ENCODE assay signal across 8 cellular contexts in the genomic region with DNA sequence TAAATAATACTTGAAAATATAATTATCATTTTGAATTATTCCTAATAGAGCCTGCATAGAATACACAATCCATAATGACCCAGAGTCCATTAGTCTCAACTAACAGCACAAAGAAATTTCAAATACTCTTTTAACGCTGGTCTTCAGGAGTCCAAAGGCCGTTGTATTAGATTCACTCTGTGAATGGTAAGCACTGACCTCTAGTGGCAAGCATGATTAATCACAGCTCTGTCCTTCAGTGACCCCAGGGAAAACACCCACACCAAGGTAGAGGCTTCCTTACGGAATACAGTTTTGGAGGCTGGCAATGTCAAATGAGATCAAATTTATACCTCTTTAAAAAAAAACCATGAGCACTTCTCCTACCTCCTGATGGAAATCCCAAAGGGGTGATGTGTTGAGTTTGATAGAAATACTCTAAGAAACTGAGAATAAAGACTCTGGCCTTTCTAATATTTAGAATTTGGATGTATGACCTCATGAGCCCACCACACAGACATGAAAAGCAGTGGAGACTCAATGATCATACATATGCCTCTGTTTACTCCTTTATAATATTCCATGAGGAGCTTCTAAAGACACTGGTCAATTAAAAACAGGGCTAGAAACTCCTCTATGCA.
DNase-seq lines count a peak whose midpoint lies in the region; ATAC-seq and TF ChIP-seq lines count a peak whose summit lies in the region.

No MANE protein-coding gene starts in this region.

- no peaks in the 10 kb centered on the region for H3K36me3 Mint-ChIP-seq in activated T-cell treated with anti-CD3 and anti-CD28 coated beads, Interleukin-2, amount 50 U/mL, for 72 hours (ENCODE audit: insufficient read depth in 2 of 2)
- no peaks in the 10 kb centered on the region for H3K36me3 Mint-ChIP-seq in T-helper 2 cell treated with Interferon-gamma antibody and Interleukin-4, amounts not matched to agents 5 μg/mL and 100 μg/mL, for 36 hours (ENCODE audit: low read depth)

- H3K27me3 Mint-ChIP-seq in activated T-cell treated with anti-CD3 and anti-CD28 coated beads, Interleukin-2, amount 50 U/mL, for 72 hours (ENCODE audit: low read depth), result peaks cover 5% of the 10 kb centered on the region
- peaks cover 3% of the 10 kb centered on the region for H3K27me3 Mint-ChIP-seq in T-helper 2 cell treated with Interferon-gamma antibody and Interleukin-4, amounts not matched to agents 5 μg/mL and 100 μg/mL, for 36 hours (ENCODE audit: low read depth)

- DNase-seq in activated T-cell treated with anti-CD3 and anti-CD28 coated beads, Interleukin-2, amount 50 U/mL, for 72 hours, result peak; percentile 1 to 21
- DNase-seq in activated T-cell treated with anti-CD3 and anti-CD28 coated beads, Interleukin-2, amount 50 U/mL, for 48 hours, result no peak
- DNase-seq in HS-27A (ENCODE audit: low read depth) (peak; percentile 29), RWPE1 (ENCODE audit: low spot score) (peak; percentile 45), epidermal melanocyte (ENCODE audit: insufficient read length, low spot score) (peak; percentile 30), mucosa of descending colon (peak in 1 of 3 donors; percentile 14)
- no peak for DNase-seq in T-helper 2 cell treated with Interferon-gamma antibody and Interleukin-4, amounts not matched to agents 5 μg/mL and 100 μg/mL, for 36 hours (ENCODE audit: low spot score)

- no peak overlapping the region for H3K27ac Mint-ChIP-seq in activated T-cell treated with anti-CD3 and anti-CD28 coated beads, Interleukin-2, amount 50 U/mL, for 72 hours
- H3K27ac Mint-ChIP-seq in T-helper 2 cell treated with Interferon-gamma antibody and Interleukin-4, amounts not matched to agents 5 μg/mL and 100 μg/mL, for 36 hours, result no peak overlapping the region

- no peak overlapping the region for H3K4me3 ChIP-seq in mucosa of descending colon

- CTCF ChIA-PET in RWPE1 (lab: Yijun Ruan, JAX), result interaction anchor here (0.5 to 1.9 kb wide), 9 partner anchors 32 to 870 kb away, joined by 3 to 10 read pairs (median 3); no protein-coding TSS in a partner anchor

- peak; percentile 49 to 69 for ATAC-seq in activated T-cell treated with anti-CD3 and anti-CD28 coated beads, Interleukin-2, amount 50 U/mL, for 72 hours (replicated peaks in 1 of 2)
- ATAC-seq in GM21717 (IDR thresholded peaks at IDR 0.05; ENCODE audit: unreplicated experiment) (peak; percentile 97), mucosa of descending colon (peak; percentile 90)

- no peaks in the 10 kb centered on the region for H3K9me3 ChIP-seq in mucosa of descending colon

- no peak overlapping the region for H3K4me3 Mint-ChIP-seq in activated T-cell treated with anti-CD3 and anti-CD28 coated beads, Interleukin-2, amount 50 U/mL, for 72 hours
- no peak overlapping the region for H3K4me3 Mint-ChIP-seq in T-helper 2 cell treated with Interferon-gamma antibody and Interleukin-4, amounts not matched to agents 5 μg/mL and 100 μg/mL, for 36 hours

- no peaks in the 10 kb centered on the region for H3K4me1 Mint-ChIP-seq in activated T-cell treated with anti-CD3 and anti-CD28 coated beads, Interleukin-2, amount 50 U/mL, for 72 hours (ENCODE audit: low read depth)
- no peaks in the 10 kb centered on the region for H3K4me1 Mint-ChIP-seq in T-helper 2 cell treated with Interferon-gamma antibody and Interleukin-4, amounts not matched to agents 5 μg/mL and 100 μg/mL, for 36 hours (ENCODE audit: low read depth)

- POLR2A ChIA-PET in RWPE1 (lab: Yijun Ruan, JAX; ENCODE audit: low non-redundant PET), result no interaction called here

- no peaks in the 10 kb centered on the region for H3K4me1 ChIP-seq in mucosa of descending colon (ENCODE audit: low read depth)

- intact Hi-C loops in mucosa of descending colon (cut with DNase I, micrococcal nuclease), result loop anchor here (10.0 kb wide), 2 partner anchors 128 to 138 kb away; no protein-coding TSS in a partner anchor

- no peak overlapping the region for H3K27ac ChIP-seq in RWPE1

- no peaks in the 10 kb centered on the region for H3K36me3 ChIP-seq in mucosa of descending colon (ENCODE audit: low read depth)

- H3K9me3 Mint-ChIP-seq in activated T-cell treated with anti-CD3 and anti-CD28 coated beads, Interleukin-2, amount 50 U/mL, for 72 hours, result no peaks in the 10 kb centered on the region
- no peaks in the 10 kb centered on the region for H3K9me3 Mint-ChIP-seq in T-helper 2 cell treated with Interferon-gamma antibody and Interleukin-4, amounts not matched to agents 5 μg/mL and 100 μg/mL, for 36 hours

- TF ChIP-seq CTCF in RWPE1 (conservative IDR thresholded peaks at IDR 0.05; ENCODE audit: low read depth) (peak; percentile 82), mucosa of descending colon (IDR thresholded peaks at IDR 0.05) (peak; percentile 65)

Comparison
In these comparisons a context has a peak if more than half of its experiments do, and no peak if none do; other contexts are left out.
1. DNase-seq: peak in activated T-cell treated with anti-CD3 and anti-CD28 coated beads, Interleukin-2, amount 50 U/mL, for 72 hours (2 of 2), HS-27A (single experiment), RWPE1 (single experiment) and epidermal melanocyte (single experiment); none in activated T-cell treated with anti-CD3 and anti-CD28 coated beads, Interleukin-2, amount 50 U/mL, for 48 hours (0 of 2) and T-helper 2 cell treated with Interferon-gamma antibody and Interleukin-4, amounts not matched to agents 5 μg/mL and 100 μg/mL, for 36 hours (single experiment).
2. Peak in every context shown above with its lines, with median percentiles within 50 percentile points of each other: ATAC-seq.